8 cellular contexts compared by ENCODE assay signal in the genomic region with DNA sequence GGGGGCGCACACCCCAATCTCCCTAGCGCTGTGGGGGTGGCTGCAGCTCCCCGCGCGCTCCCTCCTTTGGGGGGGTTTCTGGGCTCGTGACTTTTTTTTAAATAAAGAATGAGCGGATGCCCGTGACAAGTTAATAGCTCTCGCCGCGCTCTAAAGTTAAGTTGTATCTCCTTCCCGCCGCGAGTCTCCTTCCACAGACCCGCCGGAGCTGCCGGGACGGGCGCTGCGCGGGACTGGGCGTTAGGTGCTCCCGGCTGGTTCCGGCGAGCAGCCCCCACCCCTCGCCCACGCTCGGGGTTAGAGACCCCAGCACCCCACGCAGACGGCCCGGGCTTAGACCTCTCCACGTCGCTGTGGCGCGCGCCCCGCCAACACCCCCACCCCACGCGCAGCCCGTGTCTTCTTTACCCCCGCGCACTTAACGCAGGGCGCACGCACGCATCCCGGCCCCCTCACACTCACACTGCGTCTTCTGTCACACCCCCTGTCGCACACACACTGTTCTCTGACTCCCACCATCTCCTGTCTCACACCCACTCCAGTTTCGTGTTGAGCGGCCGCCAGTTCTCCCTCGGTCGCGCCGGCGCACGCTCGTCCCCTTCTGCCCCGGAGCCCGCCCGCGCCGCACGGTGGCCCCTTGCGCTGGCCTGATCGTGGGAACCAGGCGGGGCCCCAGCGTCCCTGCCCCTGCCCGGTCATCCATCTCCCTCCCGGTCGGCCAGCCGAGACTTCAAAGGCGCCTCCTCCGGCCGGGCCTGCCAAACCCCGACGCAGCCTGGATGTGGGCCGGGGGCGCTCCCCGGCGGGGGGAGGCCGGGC.
A peak's percentile ranks its signal among the peaks of the same experiment; 100 is the strongest.
DNase-seq lines count a peak whose midpoint lies in the region; ATAC-seq and TF ChIP-seq lines count a peak whose summit lies in the region.

No MANE protein-coding gene starts in this region.

- peak overlapping the region; percentile 33 for H3K27ac Mint-ChIP-seq in Caco-2 (ENCODE audit: unreplicated experiment)

- POLR2A ChIA-PET in Caco-2 (lab: Charles Lee), result no interaction called here

- TF ChIP-seq POLR2A in transverse colon (IDR thresholded peaks at IDR 0.05), result no peak

- H3K27me3 Mint-ChIP-seq in Caco-2 (ENCODE audit: insufficient read depth, unreplicated experiment), result no peaks in the 10 kb centered on the region

- CTCF ChIA-PET in Caco-2 (lab: Charles Lee), result interaction anchor here (0.7 kb wide), 1 partner anchor 1207 kb away, joined by 3 read pairs; no protein-coding TSS in a partner anchor

- DNase-seq in Caco-2, result peak; percentile 53 to 54
- peak; percentile 3 to 13 for DNase-seq in activated CD4-positive, alpha-beta T cell treated with anti-CD3 and anti-CD28 coated beads, Interleukin-2, amount 50 U/mL, for 4 hours
- peak; percentile 10 for DNase-seq in transverse colon
- DNase-seq in H4 (ENCODE audit: low spot score), result no peak
- DNase-seq in NCI-H1048 (lab: John Stamatoyannopoulos, UW), result no peak

- H3K4me1 ChIP-seq in Caco-2 (0 out of 2 replicates have a peak, but pooled peaks cover 4% of the 10 kb centered on the region), esophagus (ENCODE audit: control insufficient read depth in 2 of 2, insufficient read depth in 2 of 2, low read length in 1 of 2) (peaks cover 4 to 9% of the 10 kb centered on the region in 2 donors), mucosa of rectum (ENCODE audit: control insufficient read depth in 2 of 2, insufficient read depth in 2 of 2, low read length in 2 of 2) (peaks cover 0 to 4% of the 10 kb centered on the region in 2 donors), transverse colon (peaks cover 0 to 13% (median 7%) of the 10 kb centered on the region in 4 donors)

- intact Hi-C loops in Caco-2 (cut with micrococcal nuclease; ENCODE audit: unreplicated experiment) (loop anchor here (5.0 kb wide), 2 partner anchors 80 to 135 kb away; a partner anchor contains a TSS), transverse colon (cut with DNase I; ENCODE audit: low total_unique reads) (no loop called here)

- no peaks in the 10 kb centered on the region for H3K9me3 ChIP-seq in Caco-2
- peaks cover 0 to 4% of the 10 kb centered on the region in 2 donors for H3K9me3 ChIP-seq in esophagus (ENCODE audit: control insufficient read depth in 2 of 2, insufficient read depth in 1 of 2, low read depth in 1 of 2, low read length in 1 of 2)
- H3K9me3 ChIP-seq in mucosa of rectum (ENCODE audit: control insufficient read depth in 2 of 2, low read length in 2 of 2), result no peaks in the 10 kb centered on the region
- H3K9me3 ChIP-seq in transverse colon, result no peaks in the 10 kb centered on the region

- H3K9me3 Mint-ChIP-seq in Caco-2 (ENCODE audit: unreplicated experiment), result no peaks in the 10 kb centered on the region

- in situ Hi-C loops in transverse colon (cut with MboI; ENCODE audit: low pct_ligation_motif_present in 1 of 4, low pct_unique_long_range_greater_than_20kb in 1 of 4, low sequenced_read_pairs in 3 of 4), result no loop called here

- H3K27me3 ChIP-seq in Caco-2 (replicated peaks; ENCODE audit: control insufficient read depth, insufficient read depth, low read length) (no peaks in the 10 kb centered on the region), esophagus (ENCODE audit: control insufficient read depth in 1 of 2, insufficient read depth in 2 of 2, low read length in 2 of 2) (peaks cover 0 to 5% of the 10 kb centered on the region in 2 donors), mucosa of rectum (ENCODE audit: control insufficient read depth in 2 of 2, insufficient read depth in 2 of 2, low read length in 2 of 2) (peaks cover 12 to 23% of the 10 kb centered on the region in 2 donors), transverse colon (peaks cover 79% of the 10 kb centered on the region)

- H3K36me3 ChIP-seq in Caco-2 (ENCODE audit: control insufficient read depth, insufficient read depth, low read length), result no peaks in the 10 kb centered on the region
- no peaks in the 10 kb centered on the region for H3K36me3 ChIP-seq in esophagus (ENCODE audit: control insufficient read depth in 2 of 2, insufficient read depth in 2 of 2, low read length in 1 of 2)
- H3K36me3 ChIP-seq in mucosa of rectum (ENCODE audit: control insufficient read depth in 2 of 2, insufficient read depth in 2 of 2, low read length in 2 of 2), result no peaks in the 10 kb centered on the region
- no peaks in the 10 kb centered on the region for H3K36me3 ChIP-seq in transverse colon

- peak overlapping the region; percentile 94 for H3K4me3 Mint-ChIP-seq in Caco-2 (ENCODE audit: unreplicated experiment)

- peaks cover 9% of the 10 kb centered on the region for H3K4me1 Mint-ChIP-seq in Caco-2 (ENCODE audit: low read depth, unreplicated experiment)

- TF ChIP-seq CTCF in Caco-2 (IDR thresholded peaks at IDR 0.05; ENCODE audit: insufficient read depth in 1 of 2, low read depth in 1 of 2, low read length in 1 of 2, severe bottlenecking in 1 of 2, unreplicated experiment in 1 of 2) (no peak), transverse colon (IDR thresholded peaks at IDR 0.05) (no peak)

- TF ChIP-seq EP300 in transverse colon (IDR thresholded peaks at IDR 0.05; ENCODE audit: low read depth), result no peak

- no TSS peak for BruUV-seq in Caco-2 (replicated peaks; lab: Mats Ljungman, UMichigan)

- H3K36me3 Mint-ChIP-seq in Caco-2 (ENCODE audit: insufficient read depth, unreplicated experiment), result no peaks in the 10 kb centered on the region

- no peak overlapping the region for H3K27ac ChIP-seq in esophagus (ENCODE audit: low read depth in 2 of 2, low read length in 1 of 2)
- H3K27ac ChIP-seq in mucosa of rectum (ENCODE audit: low read depth in 2 of 2, low read length in 2 of 2), result no peak overlapping the region
- H3K27ac ChIP-seq in transverse colon, result no peak overlapping the region

- WGBS in esophagus, 2 donors, result 2% methylated on average over 71 to 83 of the region's 83 CpGs
- WGBS in transverse colon (ENCODE audit: low coverage in 1 of 2), 2 donors, result 3 to 5% methylated on average over 7 to 53 of the region's 83 CpGs

- H3K4me3 ChIP-seq in Caco-2 (ENCODE audit: low read depth, low read length) (peak overlapping the region; percentile 83), esophagus (ENCODE audit: low read depth in 1 of 2, low read length in 2 of 2) (peak overlapping the region; percentile 53 to 59), mucosa of rectum (ENCODE audit: low read length in 2 of 2) (peak overlapping the region; percentile 63 to 64), transverse colon (peak overlapping the region; percentile 32 to 65 (median 37))

- H3K9ac ChIP-seq in mucosa of rectum (ENCODE audit: low read depth in 1 of 2, low read length in 2 of 2), result peak overlapping the region in 1 of 2 donors; percentile 3

- ATAC-seq in HG02798 (IDR thresholded peaks at IDR 0.05; ENCODE audit: poor library complexity, unreplicated experiment), result peak; percentile 36

Comparison
In these comparisons a context has a peak if more than half of its experiments do, and no peak if none do; other contexts are left out.
1. DNase-seq: peak in Caco-2 (2 of 2), activated CD4-positive, alpha-beta T cell treated with anti-CD3 and anti-CD28 coated beads, Interleukin-2, amount 50 U/mL, for 4 hours (2 of 2) and transverse colon (single experiment); none in H4 (single experiment) and NCI-H1048 (single experiment).
2. Peak in every context shown above with its lines, with median percentiles within 50 percentile points of each other: H3K4me3 ChIP-seq.